9 cellular contexts compared by ENCODE assay signal in the genomic region with DNA sequence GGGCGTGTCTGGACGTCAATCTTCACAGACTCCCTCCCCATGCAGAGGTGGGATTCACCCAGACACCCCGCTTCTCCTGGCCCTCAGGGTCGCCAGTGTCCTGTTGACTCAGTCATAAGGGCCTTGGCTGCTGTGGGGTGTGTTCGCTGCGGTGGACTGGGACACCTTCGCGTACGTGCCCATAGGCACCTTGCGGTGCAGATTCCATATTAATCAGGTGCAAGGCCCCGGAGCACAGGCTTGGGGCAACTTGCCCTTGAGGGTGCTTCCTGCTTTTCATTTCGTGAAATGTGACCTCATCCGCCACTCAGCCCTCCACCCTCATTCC. TPM values are rescaled to one million over a fixed set of nuclear protein-coding genes. Genes with fewer than 3 reads are reported as not detected.
DNase-seq lines count a peak whose midpoint lies in the region; ATAC-seq, FAIRE-seq and TF ChIP-seq lines count a peak whose summit lies in the region.
"Had no signal": no experiment of that assay in that cellular context is flagged by ENCODE, and none has a peak within 500 bp of the region (broad histone marks: within the 10 kb centered on the region; RNA-seq: fewer than 3 reads in every experiment).

No MANE protein-coding gene starts in this region.

- H3K9me3 ChIP-seq in A673 (ENCODE audit: low read depth, low read length, poor library complexity, severe bottlenecking) (no peaks in the 10 kb centered on the region), IMR-90 (ENCODE audit: control insufficient read depth, insufficient read depth, low read length) (no peaks in the 10 kb centered on the region), endothelial cell of umbilical vein (replicated peaks; ENCODE audit: control insufficient read depth, insufficient read depth, low read length) (no peaks in the 10 kb centered on the region), transverse colon (no peaks in the 10 kb centered on the region)

- H4K20me1 ChIP-seq in IMR-90 (ENCODE audit: insufficient read depth, low read length) (no peaks in the 10 kb centered on the region), endothelial cell of umbilical vein (replicated peaks; ENCODE audit: control insufficient read depth, extremely low read depth, insufficient read depth, low read length) (no peaks in the 10 kb centered on the region)

- H3K9ac ChIP-seq in IMR-90 (ENCODE audit: low read depth, low read length) (no peak overlapping the region), endothelial cell of umbilical vein (replicated peaks; ENCODE audit: extremely low read depth, insufficient read depth, low read length) (no peak overlapping the region)

- WGBS in IMR-90 (ENCODE audit: extremely low coverage in 2 of 2, insufficient read length in 1 of 2), 2 experiments = 78% methylated on average over 4 of the region's 13 CpGs; no CpG with 5 or more reads in 1 of the 2 experiments
- WGBS in transverse colon (ENCODE audit: low coverage in 1 of 2), 2 donors = 48 to 60% methylated on average over 3 to 11 of the region's 13 CpGs

- no peak overlapping the region for H4K8ac ChIP-seq in IMR-90 (ENCODE audit: low read depth in 2 of 2, low read length in 2 of 2)

- intact Hi-C loops in A673 (cut with micrococcal nuclease; ENCODE audit: unreplicated experiment) (no loop called here), IMR-90 (cut with micrococcal nuclease) (no loop called here), endothelial cell of umbilical vein (cut with micrococcal nuclease) (no loop called here), natural killer cell (cut with micrococcal nuclease) (no loop called here), transverse colon (cut with DNase I; ENCODE audit: low total_unique reads) (no loop called here)

- peaks cover 0 to 3% of the 10 kb centered on the region in 2 donors for H3K4me1 Mint-ChIP-seq in natural killer cell

- H3K23ac ChIP-seq in IMR-90 (ENCODE audit: low read depth, low read length) = no peak overlapping the region

- H2AFZ ChIP-seq in IMR-90 (replicated peaks; ENCODE audit: low read length, poor library complexity) (peak overlapping the region; percentile 89), endothelial cell of umbilical vein (ENCODE audit: low read depth, low read length) (peak overlapping the region; percentile 92)

- no peak overlapping the region for H2AK5ac ChIP-seq in IMR-90 (ENCODE audit: low read depth, low read length)

- no peaks in the 10 kb centered on the region for H3K79me2 ChIP-seq in endothelial cell of umbilical vein (ENCODE audit: control insufficient read depth, insufficient read depth, low read length)

- H3K4me2 ChIP-seq in IMR-90 (ENCODE audit: low read depth, low read length) = no peak overlapping the region; the same call in 1 of the 2 replicates
- peak overlapping the region; percentile 11 for H3K4me2 ChIP-seq in endothelial cell of umbilical vein (ENCODE audit: insufficient read depth, low read length)

- H3K4me3 ChIP-seq in A673 (ENCODE audit: low read depth, low read length, poor library complexity, severe bottlenecking) (peak overlapping the region; percentile 39), IMR-90 (ENCODE audit: insufficient read depth, low read depth, low read length) (no peak overlapping the region), endothelial cell of umbilical vein (replicated peaks in 1 of 3; ENCODE audit: insufficient read depth in 1 of 3, low read depth in 1 of 3, low read length in 3 of 3) (peak overlapping the region in 1 of 3 experiments; percentile 29), transverse colon (peak overlapping the region in 1 of 4 donors; percentile 49)

- no peaks in the 10 kb centered on the region for H3K36me3 Mint-ChIP-seq in natural killer cell

- no peak overlapping the region for H2BK5ac ChIP-seq in IMR-90 (ENCODE audit: low read depth, low read length, poor library complexity, severe bottlenecking)

- H3K18ac ChIP-seq in IMR-90 (ENCODE audit: low read depth, low read length) = no peak overlapping the region

- in situ Hi-C loops in IMR-90 (cut with MboI; ENCODE audit: low sequenced_read_pairs) = no loop called here
- in situ Hi-C loops in transverse colon (cut with MboI; ENCODE audit: low pct_ligation_motif_present in 1 of 4, low pct_unique_long_range_greater_than_20kb in 1 of 4, low sequenced_read_pairs in 3 of 4) = no loop called here

- peaks cover 8% of the 10 kb centered on the region for H3K4me1 ChIP-seq in A673 (ENCODE audit: insufficient read depth, low read length, poor library complexity, severe bottlenecking)
- H3K4me1 ChIP-seq in IMR-90 (ENCODE audit: control insufficient read depth, insufficient read depth, low read length) = no peaks in the 10 kb centered on the region
- peaks cover 8% of the 10 kb centered on the region for H3K4me1 ChIP-seq in endothelial cell of umbilical vein (ENCODE audit: control insufficient read depth, extremely low read depth, insufficient read depth, low read length)
- H3K4me1 ChIP-seq in transverse colon = peaks cover 4 to 26% (median 10%) of the 10 kb centered on the region in 4 donors

- H3K27ac Mint-ChIP-seq in natural killer cell = no peak overlapping the region

- H3K4me3 Mint-ChIP-seq in natural killer cell = peak overlapping the region; percentile 57

- TF ChIP-seq EP300 in transverse colon (IDR thresholded peaks at IDR 0.05; ENCODE audit: low read depth) = no peak

- CTCF ChIA-PET in A673 (lab: Charles Lee) (no interaction called here), IMR-90 (lab: Yijun Ruan, JAX) (interaction anchor here (0.6 kb wide), 2 partner anchors 12 to 25 kb away, joined by 3 read pairs; no protein-coding TSS in a partner anchor), endothelial cell of umbilical vein (lab: Charles Lee) (no interaction called here)

- POLR2A ChIA-PET in A673 (lab: Charles Lee; ENCODE audit: low non-redundant PET) = no interaction called here
- POLR2A ChIA-PET in IMR-90 (lab: Charles Lee; ENCODE audit: unreplicated experiment) = no interaction called here
- POLR2A ChIA-PET in endothelial cell of umbilical vein (lab: Charles Lee) = no interaction called here

- no peaks in the 10 kb centered on the region for H3K79me1 ChIP-seq in IMR-90 (ENCODE audit: low read depth in 1 of 2, low read length in 2 of 2)

- H3K36me3 ChIP-seq in A673 (ENCODE audit: insufficient read depth, low read length, poor library complexity, severe bottlenecking) (no peaks in the 10 kb centered on the region), IMR-90 (ENCODE audit: control insufficient read depth, insufficient read depth, low read length) (no peaks in the 10 kb centered on the region), endothelial cell of umbilical vein (ENCODE audit: control insufficient read depth in 2 of 2, extremely low read depth in 1 of 2, insufficient read depth in 2 of 2, low read length in 2 of 2) (no peaks in the 10 kb centered on the region), transverse colon (no peaks in the 10 kb centered on the region)

- DNase-seq in A673 (ENCODE audit: low spot score) = no peak
- DNase-seq in IMR-90 = no peak
- no peak for DNase-seq in endothelial cell of umbilical vein (ENCODE audit: low read depth, low spot score)
- no peak for DNase-seq in natural killer cell
- no peak for DNase-seq in transverse colon
- no peak for DNase-seq in ecto neural progenitor cell (ENCODE audit: low spot score)

- H3K9me1 ChIP-seq in IMR-90 (ENCODE audit: insufficient read depth, low read length) (no peaks in the 10 kb centered on the region), endothelial cell of umbilical vein (replicated peaks; ENCODE audit: control insufficient read depth, extremely low read depth, insufficient read depth, low read length) (no peaks in the 10 kb centered on the region)

- H3K14ac ChIP-seq in IMR-90 (replicated peaks; ENCODE audit: low read depth, low read length) = no peak overlapping the region

- no peak for TF ChIP-seq POLR2A in IMR-90 (IDR thresholded peaks at IDR 0.05; ENCODE audit: low read depth, low read length)
- TF ChIP-seq POLR2A in endothelial cell of umbilical vein (IDR thresholded peaks at IDR 0.05; ENCODE audit: low read depth, low read length) = no peak
- no peak for TF ChIP-seq POLR2A in transverse colon (IDR thresholded peaks at IDR 0.05)

- BruUV-seq in A673 (replicated peaks; lab: Mats Ljungman, UMichigan) (no TSS peak), IMR-90 (replicated peaks; lab: Mats Ljungman, UMichigan) (no TSS peak), endothelial cell of umbilical vein (replicated peaks; lab: Mats Ljungman, UMichigan) (no TSS peak)

- no peak overlapping the region for H3K56ac ChIP-seq in IMR-90 (ENCODE audit: extremely low read depth, insufficient read depth, low read length)

- dilution Hi-C loops in IMR-90 (cut with HindIII; ENCODE audit: low sequenced_read_pairs, unreplicated experiment) = no loop called here
- dilution Hi-C loops in endothelial cell of umbilical vein (cut with MboI; ENCODE audit: extremely low pct_ligation_motif_present, low sequenced_read_pairs) = no loop called here

- H2BK120ac ChIP-seq in IMR-90 (ENCODE audit: low read depth, low read length) = no peak overlapping the region

- H2BK20ac ChIP-seq in IMR-90 (ENCODE audit: low read depth, low read length) = no peak overlapping the region

- no peaks in the 10 kb centered on the region for H3K9me3 Mint-ChIP-seq in natural killer cell

- no peak overlapping the region for H3K4ac ChIP-seq in IMR-90 (ENCODE audit: low read depth, low read length)

- FAIRE-seq in endothelial cell of umbilical vein (lab: Jason Lieb, UNC) = no peak
- FAIRE-seq: endometrium had no signal

- H4K5ac ChIP-seq in IMR-90 (ENCODE audit: low read depth, low read length) = no peak overlapping the region

- no peak overlapping the region for H3K27ac ChIP-seq in A673 (ENCODE audit: low read depth, low read length, poor library complexity, severe bottlenecking)
- no peak overlapping the region for H3K27ac ChIP-seq in IMR-90 (ENCODE audit: insufficient read depth, low read length)
- no peak overlapping the region for H3K27ac ChIP-seq in endothelial cell of umbilical vein (ENCODE audit: insufficient read depth, low read depth, low read length)
- H3K27ac ChIP-seq in transverse colon = peak overlapping the region in 1 of 4 donors; percentile 55

- H3K27me3 ChIP-seq in A673 (replicated peaks; ENCODE audit: insufficient read depth, low read depth, low read length, poor library complexity) = peaks cover 49% of the 10 kb centered on the region
- H3K27me3 ChIP-seq in IMR-90 (ENCODE audit: control insufficient read depth, insufficient read depth, low read length) = peaks cover 24% of the 10 kb centered on the region
- peaks cover 10 to 26% of the 10 kb centered on the region in 2 experiments for H3K27me3 ChIP-seq in endothelial cell of umbilical vein (ENCODE audit: control insufficient read depth in 2 of 2, insufficient read depth in 2 of 2, low read length in 2 of 2)
- H3K27me3 ChIP-seq in transverse colon = peaks cover 43% of the 10 kb centered on the region

- no peak for TF ChIP-seq RAD21 in IMR-90 (IDR thresholded peaks at IDR 0.05; ENCODE audit: low read length)

- H2AK9ac ChIP-seq in IMR-90 (replicated peaks; ENCODE audit: low read depth, low read length, poor library complexity) = no peak overlapping the region

- no peak overlapping the region for H2BK15ac ChIP-seq in IMR-90 (ENCODE audit: low read depth, low read length)

- H4K91ac ChIP-seq in IMR-90 (ENCODE audit: insufficient read depth, low read depth, low read length) = no peak overlapping the region

- H3K27me3 Mint-ChIP-seq in natural killer cell (ENCODE audit: low read depth in 2 of 2) = peaks cover 34 to 42% of the 10 kb centered on the region in 2 donors

- TF ChIP-seq CTCF in A673 (conservative IDR thresholded peaks at IDR 0.05; ENCODE audit: low read depth, low read length) (no peak), IMR-90 (conservative IDR thresholded peaks at IDR 0.05; ENCODE audit: low read depth, low read length) (no peak), endothelial cell of umbilical vein (IDR thresholded peaks at IDR 0.05; ENCODE audit: extremely low read depth in 1 of 2, insufficient read depth in 1 of 2, low read depth in 1 of 2, low read length in 2 of 2) (no peak), natural killer cell (IDR thresholded peaks at IDR 0.05) (no peak), transverse colon (IDR thresholded peaks at IDR 0.05) (no peak)

- ATAC-seq in IMR-90 (ENCODE audit: low read depth) (no peak; the same call in 1 of the 2 replicates), natural killer cell (no peak), HG03097 (IDR thresholded peaks at IDR 0.05; ENCODE audit: low FRiP score, unreplicated experiment) (no peak), HG03175 (IDR thresholded peaks at IDR 0.05; ENCODE audit: unreplicated experiment) (no peak)

RNA-seq across cellular contexts. Expression of a gene that starts 0.4 kb away (rescaled TPM):
- total RNA-seq in A673 (2021) (not detected in 2 replicates), IMR-90 (2012; rRNA removed) (not detected in 2 replicates), endothelial cell of umbilical vein (not detected in 2 replicates), natural killer cell (not detected), transverse colon (10 to 100 TPM in 3 of 4 donors, not detected in 1; 19.2 to 79.3 (median 22.1) TPM)
- polyA plus RNA-seq in IMR-90 (2012; rRNA removed) (not detected in 2 replicates), endothelial cell of umbilical vein (not detected in 2 replicates)
- polyA plus RNA-seq in IMR-90 (2012; cell fraction: cytosol; rRNA removed) = not detected in 2 replicates
- polyA plus RNA-seq in IMR-90 (2012; cell fraction: nucleus; rRNA removed; ENCODE audit: low replicate concordance) = not detected in 2 replicates
- polyA plus RNA-seq in endothelial cell of umbilical vein (2011; cell fraction: cytosol; rRNA removed) = not detected in 2 replicates
- polyA plus RNA-seq in endothelial cell of umbilical vein (2011; cell fraction: nucleus; rRNA removed) = not detected in 2 replicates
- not detected in 2 replicates for polyA plus RNA-seq in endothelial cell of umbilical vein (2012)
- polyA minus RNA-seq in endothelial cell of umbilical vein = 0.19 TPM in 1 of 2 replicates, not detected in the other
- polyA minus RNA-seq in endothelial cell of umbilical vein (2011; cell fraction: cytosol; rRNA and poly(A)+ RNA removed) = not detected
- not detected in 2 replicates for polyA minus RNA-seq in endothelial cell of umbilical vein (2011; cell fraction: nucleus; rRNA and poly(A)+ RNA removed)
